In the genomic region with DNA sequence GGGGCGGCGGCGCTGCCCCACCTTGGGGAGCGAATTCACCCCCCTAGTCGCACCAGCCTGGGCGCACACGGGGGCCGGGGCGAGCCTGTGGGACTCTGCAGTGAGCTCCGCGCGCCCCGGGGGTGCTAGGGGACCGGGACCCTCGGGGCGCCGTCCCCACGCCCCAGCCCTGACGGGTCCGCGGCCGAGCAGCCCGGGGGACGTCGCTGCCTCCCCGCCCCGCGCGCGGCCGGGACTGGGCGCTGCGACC, we compare ENCODE assay signal across 9 cellular contexts. TPM values are rescaled to one million over a fixed set of nuclear protein-coding genes. Genes with fewer than 3 reads are reported as not detected.
DNase-seq lines count a peak whose midpoint lies in the region; ATAC-seq, FAIRE-seq and TF ChIP-seq lines count a peak whose summit lies in the region.
"Had no signal": no experiment of that assay in that cellular context is flagged by ENCODE, and none has a peak within 500 bp of the region (broad histone marks: within the 10 kb centered on the region; RNA-seq: fewer than 3 reads in every experiment).

No MANE protein-coding gene starts in this region.

- CTCF ChIA-PET in GM12878 (lab: Yijun Ruan, JAX), result interaction anchor here (3.2 kb wide), 1 partner anchor 17 kb away, joined by 17 read pairs; no protein-coding TSS in a partner anchor

- H3K36me3 ChIP-seq in ACC112 (ENCODE audit: insufficient read depth, low read length) (no peaks in the 10 kb centered on the region), GM12878 (ENCODE audit: control insufficient read depth in 2 of 2, insufficient read depth in 2 of 2, low read length in 1 of 2) (no peaks in the 10 kb centered on the region), mesodermal cell (ENCODE audit: control insufficient read depth, insufficient read depth, low read length) (no peaks in the 10 kb centered on the region)

- H3K27me3 ChIP-seq in ACC112 (ENCODE audit: insufficient read depth, low read length) (no peaks in the 10 kb centered on the region), GM12878 (replicated peaks in 1 of 2; ENCODE audit: control insufficient read depth in 2 of 2, insufficient read depth in 2 of 2, low read length in 1 of 2) (no peaks in the 10 kb centered on the region)

- no peak for FAIRE-seq in GM12878 (lab: Jason Lieb, UNC)

- no peak for TF ChIP-seq EP300 in GM12878 (IDR thresholded peaks at IDR 0.05; ENCODE audit: borderline replicate concordance in 1 of 2, control insufficient read depth in 1 of 2, low read depth in 2 of 2, low read length in 2 of 2)

- RAD21 ChIA-PET in GM12878 (lab: Charles Lee; ENCODE audit: unreplicated experiment), result no interaction called here

- no peak for TF ChIP-seq POLR2A in GM12878 (IDR thresholded peaks at IDR 0.05; ENCODE audit: low read depth, low read length)

- H3K4me3 ChIP-seq in ACC112 (ENCODE audit: low read depth, low read length) (peak overlapping the region; percentile 87), GM12878 (peak overlapping the region; percentile 81), mesodermal cell (ENCODE audit: extremely low read depth, insufficient read depth, low read length, poor library complexity, severe bottlenecking) (peak overlapping the region; percentile 48)

- intact Hi-C loops in GM12878 (cut with micrococcal nuclease; ENCODE audit: unreplicated experiment), result loop anchor here (2.0 to 5.0 kb wide), 2 partner anchors 37 to 70 kb away; no protein-coding TSS in a partner anchor

- peak overlapping the region; percentile 67; the same call in 1 of the 2 replicates for H3K9ac ChIP-seq in GM12878 (ENCODE audit: control insufficient read depth, insufficient read depth, low read length)

- no TSS peak for BruUV-seq in GM12878 (replicated peaks; lab: Mats Ljungman, UMichigan)

- SMC1A ChIA-PET in GM12878 (lab: Charles Lee; ENCODE audit: uncharacterized antibody, unreplicated experiment), result no interaction called here

- H3K79me2 ChIP-seq in ACC112 (ENCODE audit: control insufficient read depth, insufficient read depth, low read length, unreplicated experiment) (no peaks in the 10 kb centered on the region), GM12878 (ENCODE audit: control insufficient read depth, insufficient read depth, low read length) (no peaks in the 10 kb centered on the region; the same call in 1 of the 2 replicates)

- no peak for DNase-seq in GM12878 (ENCODE audit: low read depth, low spot score)
- DNase-seq in ecto neural progenitor cell (ENCODE audit: low spot score), result no peak
- DNase-seq in NCI-H526 treated with DMSO at 0.1 percent for 48 hours (lab: John Stamatoyannopoulos, UW), result no peak
- no peak for DNase-seq in DMS 273 (lab: John Stamatoyannopoulos, UW; ENCODE audit: unreplicated experiment)

- H2AFZ ChIP-seq in ACC112 (ENCODE audit: low read length, unreplicated experiment), result peak overlapping the region; percentile 92
- peak overlapping the region; percentile 74 for H2AFZ ChIP-seq in GM12878 (ENCODE audit: control insufficient read depth, low read depth, low read length)

- no peak for TF ChIP-seq CTCF in GM12878 (IDR thresholded peaks at IDR 0.05 in 2 of 3, conservative IDR thresholded peaks at IDR 0.05 in 1 of 3; ENCODE audit: control insufficient read depth in 2 of 3, extremely low read depth in 1 of 3, insufficient read depth in 1 of 3, low read depth in 3 of 3, low read length in 3 of 3)

- H3K4me1 ChIP-seq in ACC112 (ENCODE audit: control insufficient read depth, insufficient read depth, low read length, unreplicated experiment) (peaks cover 4% of the 10 kb centered on the region), GM12878 (ENCODE audit: control insufficient read depth, insufficient read depth, low read length) (peaks cover 6% of the 10 kb centered on the region), mesodermal cell (ENCODE audit: control insufficient read depth, insufficient read depth, low read length, poor library complexity, severe bottlenecking) (peaks cover 4% of the 10 kb centered on the region)

- H3K27ac ChIP-seq in ACC112 (ENCODE audit: low read depth, low read length), result no peak overlapping the region
- H3K27ac ChIP-seq in GM12878 (ENCODE audit: control insufficient read depth, insufficient read depth), result no peak overlapping the region
- no peak overlapping the region for H3K27ac ChIP-seq in mesodermal cell (ENCODE audit: low read depth, low read length, severe bottlenecking)

- no peak for TF ChIP-seq RAD21 in GM12878 (IDR thresholded peaks at IDR 0.05; ENCODE audit: insufficient read depth, low read depth, low read length)

- H3K4me2 ChIP-seq in GM12878 (ENCODE audit: control insufficient read depth, insufficient read depth), result peak overlapping the region; percentile 81

- ATAC-seq in HG02840 (IDR thresholded peaks at IDR 0.05; ENCODE audit: low FRiP score, unreplicated experiment), result peak; percentile 5
- ATAC-seq in GM12878, result peak; percentile 9; the same call in 2 of the 3 replicates
- no peak for ATAC-seq in GM18867 (IDR thresholded peaks at IDR 0.05; ENCODE audit: unreplicated experiment)

- POLR2A ChIA-PET in GM12878 (lab: Charles Lee), result no interaction called here

- no peaks in the 10 kb centered on the region for H4K20me1 ChIP-seq in GM12878 (ENCODE audit: control insufficient read depth, insufficient read depth)

- in situ Hi-C loops in GM12878 (cut with MboI), result no loop called here

- H3K9me3 ChIP-seq in GM12878 (replicated peaks; ENCODE audit: control insufficient read depth, insufficient read depth, low read length), result no peaks in the 10 kb centered on the region
- no peaks in the 10 kb centered on the region for H3K9me3 ChIP-seq in mesodermal cell (ENCODE audit: control insufficient read depth, low read length)

- 1% methylated on average over 26 of the region's 33 CpGs for WGBS in GM12878 (ENCODE audit: insufficient coverage, insufficient replicate concordance, low lambda C conversion rate, missing lambda C conversion rate)
- 1 to 3% methylated on average over 22 to 29 of the region's 33 CpGs for WGBS in mesodermal cell (ENCODE audit: insufficient coverage in 2 of 2), 2 experiments

TF ChIP-seq in GM12878, 131 proteins besides CTCF, POLR2A, EP300 and RAD21 (continues in another document):
- TF ChIP-seq RB1 (IDR thresholded peaks at IDR 0.05; ENCODE audit: borderline replicate concordance) (no peak), ZBED1 (IDR thresholded peaks at IDR 0.05; ENCODE audit: borderline replicate concordance) (no peak), IRF4 (IDR thresholded peaks at IDR 0.05; ENCODE audit: low read depth, low read length) (no peak)
- TF ChIP-seq, protein P1, sequence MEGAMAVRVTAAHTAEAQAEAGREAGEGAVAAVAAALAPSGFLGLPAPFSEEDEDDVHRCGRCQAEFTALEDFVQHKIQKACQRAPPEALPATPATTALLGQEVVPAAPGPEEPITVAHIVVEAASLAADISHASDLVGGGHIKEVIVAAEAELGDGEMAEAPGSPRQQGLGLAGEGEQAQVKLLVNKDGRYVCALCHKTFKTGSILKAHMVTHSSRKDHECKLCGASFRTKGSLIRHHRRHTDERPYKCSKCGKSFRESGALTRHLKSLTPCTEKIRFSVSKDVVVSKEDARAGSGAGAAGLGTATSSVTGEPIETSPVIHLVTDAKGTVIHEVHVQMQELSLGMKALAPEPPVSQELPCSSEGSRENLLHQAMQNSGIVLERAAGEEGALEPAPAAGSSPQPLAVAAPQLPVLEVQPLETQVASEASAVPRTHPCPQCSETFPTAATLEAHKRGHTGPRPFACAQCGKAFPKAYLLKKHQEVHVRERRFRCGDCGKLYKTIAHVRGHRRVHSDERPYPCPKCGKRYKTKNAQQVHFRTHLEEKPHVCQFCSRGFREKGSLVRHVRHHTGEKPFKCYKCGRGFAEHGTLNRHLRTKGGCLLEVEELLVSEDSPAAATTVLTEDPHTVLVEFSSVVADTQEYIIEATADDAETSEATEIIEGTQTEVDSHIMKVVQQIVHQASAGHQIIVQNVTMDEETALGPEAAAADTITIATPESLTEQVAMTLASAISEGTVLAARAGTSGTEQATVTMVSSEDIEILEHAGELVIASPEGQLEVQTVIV (IDR thresholded peaks at IDR 0.05; ENCODE audit: borderline replicate concordance, partially characterized antibody), result no peak

RNA-seq across cellular contexts. Expression of gene RCAN1, which starts 0.5 kb away (rescaled TPM):
- total RNA-seq in GM12878 (2013; cell fraction: nucleolus; rRNA removed), result 1.9 and 2.1 TPM in 2 replicates
- total RNA-seq in GM12878 (2014; rRNA removed), result 10.1 and 10.5 TPM in 2 replicates
- 11.0 and 11.4 TPM in 2 replicates for total RNA-seq in GM12878 (2014; rRNA removed; fragmentation: Illumina TruSeq; extraction: Trizol)
- total RNA-seq in GM12878 (2021), result 11.1 and 12.9 TPM in 2 replicates
- 4.7 TPM for polyA plus RNA-seq in GM12878 (2011; ENCODE audit: low read depth)
- polyA plus RNA-seq in GM12878 (2011; rRNA removed), result 6.7 and 8.0 TPM in 2 replicates
- polyA plus RNA-seq in GM12878 (2011; cell fraction: cytosol; rRNA removed), result 3.1 and 3.3 TPM in 2 replicates
- polyA plus RNA-seq in GM12878 (2011; cell fraction: nucleus; rRNA removed), result 1.9 and 2.8 TPM in 2 replicates
- 5.2 and 5.7 TPM in 2 replicates for polyA plus RNA-seq in GM12878 (2012)
- polyA plus RNA-seq in GM12878 (2014; fragmentation: Illumina TruSeq; extraction: Trizol), result 12.2 and 13.5 TPM in 2 replicates
- 1 to 10 TPM; 5.1 to 8.8 TPM for polyA plus RNA-seq in GM12878 (2014; fragmentation: Nextera tagmentation; extraction: Ambion mirVana)
- 10.1 and 11.2 TPM in 2 replicates for polyA plus RNA-seq in GM12878 (2014; rRNA removed)
- polyA plus RNA-seq in GM12878 (2016; fragmentation: Nextera tagmentation; extraction: Ambion mirVana), result 10 to 100 TPM in 1 of 2 experiments, 1 to 10 TPM in 1; 2.8 to 12.3 TPM
- 4.7 and 4.8 TPM in 2 replicates for polyA minus RNA-seq in GM12878 (2011; rRNA and poly(A)+ RNA removed)
- 1.3 and 3.5 TPM in 2 replicates for polyA minus RNA-seq in GM12878 (2011; cell fraction: cytosol; rRNA and poly(A)+ RNA removed)
- polyA minus RNA-seq in GM12878 (2011; cell fraction: nucleus; rRNA and poly(A)+ RNA removed), result 0.85 and 1.7 TPM in 2 replicates
- polyA plus RNA-seq in mesodermal cell (2013, experiment 1 of 2), result 21.7 TPM
- polyA plus RNA-seq in mesodermal cell (2013, experiment 2 of 2), result 21.4 TPM

RNA-seq across cellular contexts. Expression of gene CLIC6, which starts 54.4 kb away (rescaled TPM):
- total RNA-seq in GM12878 (2013; cell fraction: nucleolus; rRNA removed), result 7.1 and 7.6 TPM in 2 replicates
- 9.3 and 10.0 TPM in 2 replicates for total RNA-seq in GM12878 (2014; rRNA removed)
- 10.8 and 10.9 TPM in 2 replicates for total RNA-seq in GM12878 (2014; rRNA removed; fragmentation: Illumina TruSeq; extraction: Trizol)
- 31.9 and 34.1 TPM in 2 replicates for total RNA-seq in GM12878 (2021)
- polyA plus RNA-seq in GM12878 (2011; ENCODE audit: low read depth), result 13.8 TPM
- 5.7 and 6.6 TPM in 2 replicates for polyA plus RNA-seq in GM12878 (2011; rRNA removed)
- polyA plus RNA-seq in GM12878 (2011; cell fraction: cytosol; rRNA removed), result 3.2 and 5.1 TPM in 2 replicates
- polyA plus RNA-seq in GM12878 (2011; cell fraction: nucleus; rRNA removed), result 3.4 and 5.3 TPM in 2 replicates
- 16.6 and 19.3 TPM in 2 replicates for polyA plus RNA-seq in GM12878 (2012)
- polyA plus RNA-seq in GM12878 (2014; fragmentation: Illumina TruSeq; extraction: Trizol), result 32.2 and 39.5 TPM in 2 replicates
- 10 to 100 TPM in 1 of 2 experiments, 1 to 10 TPM in 1; 8.4 to 15.4 TPM for polyA plus RNA-seq in GM12878 (2014; fragmentation: Nextera tagmentation; extraction: Ambion mirVana)
- polyA plus RNA-seq in GM12878 (2014; rRNA removed), result 13.0 and 13.4 TPM in 2 replicates
- polyA plus RNA-seq in GM12878 (2016; fragmentation: Nextera tagmentation; extraction: Ambion mirVana), result 10 to 100 TPM in 1 of 2 experiments, 1 to 10 TPM in 1; 9.0 to 11.4 TPM
- polyA minus RNA-seq in GM12878 (2011; rRNA and poly(A)+ RNA removed), result 1.6 and 2.3 TPM in 2 replicates
- 1.7 and 2.1 TPM in 2 replicates for polyA minus RNA-seq in GM12878 (2011; cell fraction: cytosol; rRNA and poly(A)+ RNA removed)
- 0.85 and 1.7 TPM in 2 replicates for polyA minus RNA-seq in GM12878 (2011; cell fraction: nucleus; rRNA and poly(A)+ RNA removed)
- polyA plus RNA-seq in mesodermal cell (2013, experiment 1 of 2), result 3.4 TPM
- 1.6 TPM for polyA plus RNA-seq in mesodermal cell (2013, experiment 2 of 2)
- total RNA-seq: glomerular endothelial cell had no signal
